Comparison of ENCODE assay signal across 8 cellular contexts in genomic region chr6:137013738-137014602, GRCh38. TPM values are rescaled to one million over a fixed set of nuclear protein-coding genes. Genes with fewer than 3 reads are reported as not detected.
A peak's percentile ranks its signal among the peaks of the same experiment; 100 is the strongest.
DNase-seq lines count a peak whose midpoint lies in the region; TF ChIP-seq lines count a peak whose summit lies in the region.

No MANE protein-coding gene starts in this region.

- no peaks in the 10 kb centered on the region for H3K9me3 ChIP-seq in OCI-LY7 (ENCODE audit: low read length)
- H3K9me3 ChIP-seq in effector memory CD4-positive, alpha-beta T cell (ENCODE audit: control insufficient read depth, low read length) = no peaks in the 10 kb centered on the region

- POLR2A ChIA-PET in OCI-LY7 (lab: Charles Lee) = interaction anchor here (0.6 to 0.7 kb wide), 2 partner anchors 38 to 392 kb away, joined by 3 read pairs; no protein-coding TSS in a partner anchor

- H3K4me3 ChIP-seq in OCI-LY7 (ENCODE audit: low read depth, low read length, poor library complexity, severe bottlenecking) = no peak overlapping the region
- no peak overlapping the region for H3K4me3 ChIP-seq in fibroblast of mammary gland (ENCODE audit: control insufficient read depth, low read depth, low read length)
- H3K4me3 ChIP-seq in effector memory CD4-positive, alpha-beta T cell (ENCODE audit: insufficient read depth, low read depth, low read length, poor library complexity, severe bottlenecking) = no peak overlapping the region

- no peaks in the 10 kb centered on the region for H3K79me2 ChIP-seq in OCI-LY7 (ENCODE audit: insufficient read depth, low read depth, low read length)

- BruUV-seq in OCI-LY7 (replicated peaks; lab: Mats Ljungman, UMichigan) = no TSS peak

- no peaks in the 10 kb centered on the region for H3K9me2 ChIP-seq in OCI-LY7 (ENCODE audit: insufficient read depth, low read length)

- no peak overlapping the region for H3K27ac ChIP-seq in OCI-LY7 (ENCODE audit: low read depth, low read length, poor library complexity, severe bottlenecking)
- H3K27ac ChIP-seq in effector memory CD4-positive, alpha-beta T cell (ENCODE audit: insufficient read depth, low read length, poor library complexity, severe bottlenecking) = no peak overlapping the region

- DNase-seq in NCI-H510A treated with DMSO at 0.1 percent for 48 hours (lab: John Stamatoyannopoulos, UW) (peak; percentile 8), NCI-H510A (lab: John Stamatoyannopoulos, UW) (no peak), OCI-LY7 (ENCODE audit: low spot score) (peak; percentile 4), fibroblast of mammary gland (ENCODE audit: low read depth) (peak; percentile 66), putamen (ENCODE audit: low spot score) (peak; percentile 4), mesenteric fat pad (ENCODE audit: low spot score) (no peak), GF-D8 (lab: John Stamatoyannopoulos, UW) (no peak)
- DNase-seq in effector memory CD4-positive, alpha-beta T cell = no peak

- no peaks in the 10 kb centered on the region for H3K4me1 ChIP-seq in OCI-LY7 (ENCODE audit: insufficient read depth, low read length, poor library complexity, severe bottlenecking)
- H3K4me1 ChIP-seq in effector memory CD4-positive, alpha-beta T cell (ENCODE audit: control insufficient read depth, insufficient read depth, low read length, poor library complexity, severe bottlenecking) = no peaks in the 10 kb centered on the region

- no peak overlapping the region for H3K4me2 ChIP-seq in OCI-LY7 (ENCODE audit: low read length)

- H3K27me3 ChIP-seq in effector memory CD4-positive, alpha-beta T cell (replicated peaks; ENCODE audit: control insufficient read depth, insufficient read depth, low read length, poor library complexity, severe bottlenecking) = peaks cover 9% of the 10 kb centered on the region

- peak; percentile 62 for TF ChIP-seq CTCF in OCI-LY7 (conservative IDR thresholded peaks at IDR 0.05; ENCODE audit: low read length)
- TF ChIP-seq CTCF in fibroblast of mammary gland (conservative IDR thresholded peaks at IDR 0.05; ENCODE audit: control insufficient read depth, insufficient read depth, low read depth, low read length) = peak; percentile 73

- intact Hi-C loops in OCI-LY7 (cut with micrococcal nuclease; ENCODE audit: unreplicated experiment) = no loop called here

- H2AFZ ChIP-seq in OCI-LY7 (ENCODE audit: low read length) = no peak overlapping the region

- H4K20me1 ChIP-seq in OCI-LY7 (ENCODE audit: insufficient read depth, low read length) = no peaks in the 10 kb centered on the region

- H3K36me3 ChIP-seq in OCI-LY7 (ENCODE audit: insufficient read depth, low read length) = no peaks in the 10 kb centered on the region
- no peaks in the 10 kb centered on the region for H3K36me3 ChIP-seq in effector memory CD4-positive, alpha-beta T cell (ENCODE audit: control insufficient read depth, insufficient read depth, low read length)

- CTCF ChIA-PET in OCI-LY7 (lab: Charles Lee; ENCODE audit: unreplicated experiment) = no interaction called here

RNA-seq across cellular contexts. Expression of gene IL20RA, which starts 30.8 kb away (rescaled TPM):
- not detected in 2 replicates for total RNA-seq in OCI-LY7 (2014; rRNA removed; shearing (Covaris generic))
- total RNA-seq in OCI-LY7 (2022) (not detected in 2 replicates), mesenteric fat pad (0.93 TPM)

Comparison
In these comparisons a context has a peak if more than half of its experiments do, and no peak if none do; other contexts are left out.
1. DNase-seq: peak in NCI-H510A treated with DMSO at 0.1 percent for 48 hours (single experiment), OCI-LY7 (single experiment), fibroblast of mammary gland (single experiment) and putamen (single experiment); none in NCI-H510A (single experiment), mesenteric fat pad (single experiment), GF-D8 (single experiment) and effector memory CD4-positive, alpha-beta T cell (0 of 3).